ENCODE assay signal across 8 cellular contexts in the genomic region with DNA sequence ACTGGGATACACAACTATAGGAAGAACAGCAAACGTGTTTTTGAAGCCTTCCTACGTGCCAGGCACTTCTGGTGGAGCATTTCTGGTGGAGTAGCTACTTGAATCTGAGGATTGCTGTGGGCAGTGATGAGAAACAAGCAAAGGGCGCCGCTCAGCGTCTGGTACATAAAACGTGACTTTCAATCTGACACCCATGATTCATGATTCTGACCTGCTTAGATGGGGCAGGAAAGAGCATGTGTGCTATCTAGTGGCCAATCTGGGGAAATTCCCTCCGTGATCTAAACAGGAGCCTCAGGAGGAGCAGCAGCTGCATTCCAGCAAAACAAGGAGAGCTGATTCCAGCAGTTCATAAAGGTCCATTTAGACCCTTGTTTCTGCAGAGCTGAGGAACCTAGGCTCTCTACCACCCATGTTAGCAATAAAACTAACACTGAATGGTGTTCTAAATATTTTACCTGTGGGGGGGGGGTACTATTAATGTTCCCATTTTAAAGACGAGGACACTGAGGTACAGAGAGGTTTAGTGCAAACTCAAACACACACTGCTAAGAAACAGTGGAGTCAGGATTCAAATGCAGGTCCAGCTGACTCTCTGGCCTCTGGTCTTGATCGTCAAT. TPM values are rescaled to one million over a fixed set of nuclear protein-coding genes. Genes with fewer than 3 reads are reported as not detected.
A peak's percentile ranks its signal among the peaks of the same experiment; 100 is the strongest.
DNase-seq lines count a peak whose midpoint lies in the region; ATAC-seq and TF ChIP-seq lines count a peak whose summit lies in the region.

No MANE protein-coding gene starts in this region.

- no peaks in the 10 kb centered on the region for H3K79me2 ChIP-seq in KMS-11 (ENCODE audit: insufficient read depth, low read depth)
- H3K79me2 ChIP-seq in mammary epithelial cell (ENCODE audit: insufficient read depth, low read length) = no peaks in the 10 kb centered on the region

- peak; percentile 98 for DNase-seq in DMS53 (lab: John Stamatoyannopoulos, UW)
- peak; percentile 48 for DNase-seq in NOMO-1 treated with dmso at 0.1 percent for 144 hours (lab: John Stamatoyannopoulos, UW; ENCODE audit: unreplicated experiment)
- peak; percentile 79 for DNase-seq in mammary epithelial cell
- peak; percentile 91 for DNase-seq in left kidney (ENCODE audit: low read depth, low spot score)
- no peak for DNase-seq in KG1 (lab: John Stamatoyannopoulos, UW)

- H2AFZ ChIP-seq in KMS-11 (ENCODE audit: low read depth) (peak overlapping the region; percentile 52; the same call in 1 of the 2 replicates), mammary epithelial cell (ENCODE audit: low read depth, low read length) (peak overlapping the region; percentile 56)

- H3K4me3 ChIP-seq in KMS-11 (IDR thresholded peaks at IDR 0.05; ENCODE audit: insufficient read depth, low read depth, low read length) (no peak overlapping the region), mammary epithelial cell (replicated peaks in 1 of 3; ENCODE audit: insufficient read depth in 1 of 3, low read depth in 2 of 3, low read length in 3 of 3) (no peak overlapping the region)

- H3K27ac ChIP-seq in KMS-11 (no peak overlapping the region), mammary epithelial cell (ENCODE audit: insufficient read depth, low read depth, low read length) (no peak overlapping the region)

- no TSS peak for BruUV-seq in mammary epithelial cell (replicated peaks; lab: Mats Ljungman, UMichigan)

- H3K4me2 ChIP-seq in KMS-11 (no peak overlapping the region), mammary epithelial cell (ENCODE audit: insufficient read depth, low read depth, low read length) (peak overlapping the region; percentile 20)

- in situ Hi-C loops in mammary epithelial cell (cut with MboI; ENCODE audit: low sequenced_read_pairs in 2 of 2) = loop anchor here in 1 of 2 donors (25.0 kb wide), 1 partner anchor 658 kb away; no protein-coding TSS in a partner anchor

- no peak overlapping the region for H3K9ac ChIP-seq in KMS-11
- H3K9ac ChIP-seq in mammary epithelial cell (ENCODE audit: insufficient read depth, low read length) = no peak overlapping the region

- H4K20me1 ChIP-seq in KMS-11 (ENCODE audit: insufficient read depth) (no peaks in the 10 kb centered on the region), mammary epithelial cell (ENCODE audit: insufficient read depth, low read length) (no peaks in the 10 kb centered on the region)

- TF ChIP-seq CTCF in KMS-11 (conservative IDR thresholded peaks at IDR 0.05; ENCODE audit: low read depth, low read length) (peak; percentile 48), mammary epithelial cell (conservative IDR thresholded peaks at IDR 0.05 in 1 of 2, IDR thresholded peaks at IDR 0.05 in 1 of 2; ENCODE audit: extremely low read depth in 1 of 2, insufficient read depth in 1 of 2, low read depth in 1 of 2, low read length in 2 of 2) (peak; percentile 46 to 57)

- whole genome bisulfite sequencing in mammary epithelial cell (ENCODE audit: low coverage, missing lambda C conversion rate) = 13% methylated on average over 9 of the region's 9 CpGs

- H3K9me3 ChIP-seq in mammary epithelial cell (replicated peaks; ENCODE audit: insufficient read depth, low read length) = no peaks in the 10 kb centered on the region

- dilution Hi-C loops in mammary epithelial cell (cut with HindIII; ENCODE audit: low sequenced_read_pairs) = no loop called here

- CTCF ChIA-PET in mammary epithelial cell (lab: Charles Lee; ENCODE audit: low non-redundant PET) = interaction anchor here (0.6 kb wide), 1 partner anchor 1096 kb away, joined by 10 read pairs; no protein-coding TSS in a partner anchor

- intact Hi-C loops in mammary epithelial cell (cut with micrococcal nuclease) = loop anchor here (10.0 kb wide), 1 partner anchor 944 kb away; no protein-coding TSS in a partner anchor

- no peaks in the 10 kb centered on the region for H3K27me3 ChIP-seq in KMS-11 (ENCODE audit: insufficient read depth, low read depth)
- peaks cover 2% of the 10 kb centered on the region for H3K27me3 ChIP-seq in mammary epithelial cell (ENCODE audit: insufficient read depth, low read length)

- H3K36me3 ChIP-seq in KMS-11 (ENCODE audit: insufficient read depth) (no peaks in the 10 kb centered on the region), mammary epithelial cell (ENCODE audit: insufficient read depth, low read length) (no peaks in the 10 kb centered on the region)

- ATAC-seq in GM21360 (IDR thresholded peaks at IDR 0.05; ENCODE audit: unreplicated experiment) = peak; percentile 66
- ATAC-seq in HG03354 (IDR thresholded peaks at IDR 0.05; ENCODE audit: poor library complexity, severe bottlenecking, unreplicated experiment) = no peak

- H3K4me1 ChIP-seq in KMS-11 (ENCODE audit: low read depth, poor library complexity, severe bottlenecking) (no peaks in the 10 kb centered on the region), mammary epithelial cell (ENCODE audit: insufficient read depth, low read length) (no peaks in the 10 kb centered on the region)

RNA-seq across cellular contexts. Expression of gene PAH, which starts 37.8 kb away (rescaled TPM):
- total RNA-seq in mammary epithelial cell = under 1 TPM in 1 of 2 donors, not detected in 1; 0.17 TPM
- not detected for polyA plus RNA-seq in mammary epithelial cell
- polyA minus RNA-seq in mammary epithelial cell = not detected
